7 cellular contexts compared by ENCODE assay signal in the genomic region with DNA sequence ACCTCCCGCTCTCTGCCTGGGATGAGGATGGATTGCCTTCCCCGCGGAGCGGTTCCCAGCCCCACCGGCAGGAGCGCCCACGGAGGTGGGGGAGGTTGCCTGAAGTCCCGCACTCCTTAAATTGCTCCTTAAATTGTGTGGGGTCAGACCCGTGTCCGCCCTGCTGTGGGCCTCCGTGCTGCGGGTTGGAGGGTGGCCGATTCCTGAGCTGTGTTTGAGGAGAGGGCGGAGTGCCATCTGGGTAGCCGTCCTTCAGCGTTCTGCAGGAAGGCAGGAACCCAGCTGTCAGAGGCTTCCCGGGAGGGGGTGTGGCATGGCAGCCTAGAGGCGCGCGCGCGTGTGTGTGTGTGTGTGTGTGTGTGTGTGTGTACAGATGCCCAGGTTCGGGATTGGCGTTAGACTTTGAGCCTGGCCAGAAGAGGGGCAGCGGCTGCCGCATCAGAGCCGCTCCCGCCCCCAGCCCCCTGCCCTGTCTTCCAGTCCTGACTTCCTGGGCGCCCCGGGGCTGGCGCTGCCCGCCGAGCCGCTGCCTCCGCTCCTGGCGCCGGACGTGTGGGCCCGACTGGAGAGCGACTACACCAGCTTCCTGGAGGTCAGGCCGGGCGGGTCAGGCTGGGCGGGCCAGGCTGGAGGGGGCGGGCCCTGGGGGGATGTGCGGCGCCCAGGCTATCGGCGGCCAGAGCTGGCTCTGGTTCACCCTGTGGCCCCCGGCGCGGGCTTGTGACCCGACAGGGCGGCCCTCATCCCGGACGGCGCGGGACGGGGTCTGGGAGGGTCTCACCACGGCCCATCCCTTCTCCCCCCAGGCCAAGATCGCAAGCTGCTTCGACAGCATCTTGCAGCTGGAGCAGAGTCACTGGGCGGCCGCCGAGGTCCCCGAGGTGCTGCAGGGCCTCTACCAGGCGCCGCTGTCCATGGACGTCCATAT. TPM values are rescaled to one million over a fixed set of nuclear protein-coding genes. Genes with fewer than 3 reads are reported as not detected.
A peak's percentile ranks its signal among the peaks of the same experiment; 100 is the strongest.
DNase-seq lines count a peak whose midpoint lies in the region; ATAC-seq and TF ChIP-seq lines count a peak whose summit lies in the region.

No MANE protein-coding gene starts in this region.

- no peak overlapping the region for H4K8ac ChIP-seq in mesendoderm (ENCODE audit: low read depth, low read length)

- no peaks in the 10 kb centered on the region for H3K79me1 ChIP-seq in mesendoderm (ENCODE audit: low read length)

- DNase-seq in GM23338 (ENCODE audit: low spot score) (peak; percentile 55), NCI-H2196 treated with DMSO at 0.1 percent for 48 hours (lab: John Stamatoyannopoulos, UW; ENCODE audit: unreplicated experiment) (peak; percentile 64), breast epithelium (ENCODE audit: low spot score in 2 of 2) (no peak), mesendoderm (no peak), T-helper 9 cell (no peak)
- no peak for DNase-seq in CD8-positive, alpha-beta memory T cell

- H3K4me3 Mint-ChIP-seq in GM23338, result peak overlapping the region; percentile 57
- peak overlapping the region in 1 of 7 donors; percentile 68 for H3K4me3 Mint-ChIP-seq in CD8-positive, alpha-beta memory T cell

- no peak overlapping the region for H2BK120ac ChIP-seq in mesendoderm (ENCODE audit: low read depth, low read length)

- H3K23ac ChIP-seq in mesendoderm (ENCODE audit: low read length), result no peak overlapping the region

- no peak overlapping the region for H2AK5ac ChIP-seq in mesendoderm (ENCODE audit: low read length)

- no peaks in the 10 kb centered on the region for H3K9me2 ChIP-seq in GM23338 (ENCODE audit: insufficient read depth)

- no peak overlapping the region for H4K5ac ChIP-seq in mesendoderm (ENCODE audit: low read length)

- H3K36me3 Mint-ChIP-seq in GM23338 (ENCODE audit: low read depth), result no peaks in the 10 kb centered on the region
- H3K36me3 Mint-ChIP-seq in CD8-positive, alpha-beta memory T cell, result peaks cover 0 to 1% (median 0%) of the 10 kb centered on the region in 3 donors

- H3K27ac Mint-ChIP-seq in GM23338, result no peak overlapping the region
- no peak overlapping the region for H3K27ac Mint-ChIP-seq in CD8-positive, alpha-beta memory T cell

- intact Hi-C loops in breast epithelium (cut with DNase I; ENCODE audit: low total_unique reads), result loop anchor here (10.0 kb wide), 1 partner anchor 191 kb away; no protein-coding TSS in a partner anchor

- H3K4me1 ChIP-seq in GM23338 (ENCODE audit: insufficient read depth), result peaks cover 14% of the 10 kb centered on the region
- peaks cover 4 to 6% of the 10 kb centered on the region in 2 donors for H3K4me1 ChIP-seq in breast epithelium
- H3K4me1 ChIP-seq in mesendoderm (ENCODE audit: control insufficient read depth, low read depth, low read length), result peaks cover 5% of the 10 kb centered on the region
- peaks cover 5% of the 10 kb centered on the region for H3K4me1 ChIP-seq in CD8-positive, alpha-beta memory T cell (ENCODE audit: insufficient read depth, low read length)

- H3K27me3 ChIP-seq in GM23338 (ENCODE audit: insufficient read depth), result peaks cover 53% of the 10 kb centered on the region
- peaks cover 15 to 33% of the 10 kb centered on the region in 2 donors for H3K27me3 ChIP-seq in breast epithelium
- H3K27me3 ChIP-seq in mesendoderm (ENCODE audit: insufficient read depth, low read length, poor library complexity), result peaks cover 8% of the 10 kb centered on the region
- H3K27me3 ChIP-seq in CD8-positive, alpha-beta memory T cell (ENCODE audit: insufficient read depth, low read length, poor library complexity, severe bottlenecking), result peaks cover 10% of the 10 kb centered on the region

- no peak for TF ChIP-seq POLR2A in breast epithelium (IDR thresholded peaks at IDR 0.05)

- H3K36me3 ChIP-seq in GM23338 (ENCODE audit: insufficient read depth) (no peaks in the 10 kb centered on the region), breast epithelium (no peaks in the 10 kb centered on the region), mesendoderm (ENCODE audit: control insufficient read depth, insufficient read depth, low read length) (no peaks in the 10 kb centered on the region)
- no peaks in the 10 kb centered on the region for H3K36me3 ChIP-seq in CD8-positive, alpha-beta memory T cell (ENCODE audit: insufficient read depth, low read length)

- ATAC-seq in GM23338 (peak; percentile 7), GM19324 (IDR thresholded peaks at IDR 0.05; ENCODE audit: low FRiP score, unreplicated experiment) (no peak)

- H3K4ac ChIP-seq in mesendoderm (ENCODE audit: low read depth, low read length), result no peak overlapping the region

- 0 out of 2 replicates have a peak overlapping the region, but pooled peaks have one; percentile 59 for H2AFZ ChIP-seq in GM23338

- H3K79me2 ChIP-seq in GM23338 (replicated peaks; ENCODE audit: insufficient read depth) (no peaks in the 10 kb centered on the region), mesendoderm (ENCODE audit: control insufficient read depth, insufficient read depth, low read length) (no peaks in the 10 kb centered on the region)

- no peak for TF ChIP-seq CTCF in GM23338 (conservative IDR thresholded peaks at IDR 0.05; ENCODE audit: low read depth in 2 of 2)
- peak in 2 of 3 donors; percentile 16 to 24 for TF ChIP-seq CTCF in breast epithelium (IDR thresholded peaks at IDR 0.05)

- H3K9ac ChIP-seq in mesendoderm (ENCODE audit: low read length), result no peak overlapping the region

- H2BK5ac ChIP-seq in mesendoderm (ENCODE audit: low read length), result no peak overlapping the region

- H2BK15ac ChIP-seq in mesendoderm (replicated peaks; ENCODE audit: low read depth), result no peak overlapping the region

- peak overlapping the region; percentile 15 for H3K56ac ChIP-seq in mesendoderm (ENCODE audit: low read length)

- no CpG with 5 or more reads among the region's 68 CpGs for WGBS in mesendoderm (ENCODE audit: extremely low coverage, insufficient coverage, low lambda C conversion rate)

- CTCF ChIA-PET in CD8-positive, alpha-beta memory T cell (lab: Charles Lee), result interaction anchor here (0.9 to 4.3 kb wide), 10 partner anchors 8 to 409 kb away, joined by 3 to 28 read pairs (median 8); a partner anchor contains a TSS

- H3K4me2 ChIP-seq in GM23338, result peak overlapping the region; percentile 77
- no peak overlapping the region for H3K4me2 ChIP-seq in mesendoderm (ENCODE audit: low read length)

- H4K20me1 ChIP-seq in GM23338 (replicated peaks; ENCODE audit: insufficient read depth), result 0 out of 2 replicates have a peak, but pooled peaks cover 3% of the 10 kb centered on the region

- H3K27ac ChIP-seq in GM23338 (ENCODE audit: low read depth) (no peak overlapping the region), breast epithelium (no peak overlapping the region), mesendoderm (ENCODE audit: low read depth, low read length) (no peak overlapping the region)
- H3K27ac ChIP-seq in CD8-positive, alpha-beta memory T cell (ENCODE audit: low read depth, low read length), result no peak overlapping the region

- peaks cover 64% of the 10 kb centered on the region for H3K27me3 Mint-ChIP-seq in GM23338 (ENCODE audit: insufficient read depth, low read depth, poor library complexity)
- peaks cover 16 to 25% of the 10 kb centered on the region in 2 donors for H3K27me3 Mint-ChIP-seq in CD8-positive, alpha-beta memory T cell

- 0 out of 2 replicates have a peak, but pooled peaks cover 5% of the 10 kb centered on the region for H3F3A ChIP-seq in GM23338 (replicated peaks; ENCODE audit: low read depth)

- H3K9me3 ChIP-seq in breast epithelium, result no peaks in the 10 kb centered on the region
- no peaks in the 10 kb centered on the region for H3K9me3 ChIP-seq in CD8-positive, alpha-beta memory T cell (ENCODE audit: low read length)

- no peak overlapping the region for H3K18ac ChIP-seq in mesendoderm (ENCODE audit: low read length)

- POLR2A ChIA-PET in CD8-positive, alpha-beta memory T cell (lab: Charles Lee), result no interaction called here

- peaks cover 15% of the 10 kb centered on the region; the same call in 2 of the 3 replicates for H3K4me1 Mint-ChIP-seq in GM23338
- H3K4me1 Mint-ChIP-seq in CD8-positive, alpha-beta memory T cell, result peaks cover 0 to 12% (median 5%) of the 10 kb centered on the region in 3 donors

- H3K4me3 ChIP-seq in GM23338 (peak overlapping the region; percentile 51; the same call in 1 of the 2 replicates), breast epithelium (peak overlapping the region; percentile 18 to 55 (median 26)), mesendoderm (ENCODE audit: low read length) (no peak overlapping the region)
- no peak overlapping the region for H3K4me3 ChIP-seq in CD8-positive, alpha-beta memory T cell (ENCODE audit: low read length)

- no peaks in the 10 kb centered on the region; the same call in 2 of the 3 replicates for H3K9me3 Mint-ChIP-seq in GM23338
- H3K9me3 Mint-ChIP-seq in CD8-positive, alpha-beta memory T cell, result no peaks in the 10 kb centered on the region

TF ChIP-seq in GM23338, 12 proteins besides CTCF, POLR2A, EP300 and RAD21 (continues in another document):
- TF ChIP-seq EZH2 (IDR thresholded peaks at IDR 0.05; ENCODE audit: low read depth, unreplicated experiment) (no peak), ZNF331 (CRISPR knock-in tag; IDR thresholded peaks at IDR 0.05; ENCODE audit: low read depth) (no peak)

RNA-seq across cellular contexts. Expression of a gene that starts 9.2 kb away (rescaled TPM):
- total RNA-seq in GM23338 (2014; rRNA removed; shearing (Covaris generic)), result not detected in 2 replicates
- polyA plus RNA-seq in GM23338 (2016; fragmentation: Nextera tagmentation; extraction: Ambion mirVana), result not detected in 2 replicates
- 1 to 10 TPM in 1 of 3 donors, under 1 TPM in 1, not detected in 1; 0.66 to 1.0 TPM for total RNA-seq in breast epithelium
- polyA plus RNA-seq in mesendoderm (2013, experiment 1 of 2), result 0.10 TPM
- not detected for polyA plus RNA-seq in mesendoderm (2013, experiment 2 of 2)
- total RNA-seq in CD8-positive, alpha-beta memory T cell, result not detected
- not detected for polyA plus RNA-seq in CD8-positive, alpha-beta memory T cell

RNA-seq across cellular contexts. Expression of a gene that starts 19.5 kb away (rescaled TPM):
- 9.8 and 14.1 TPM in 2 replicates for total RNA-seq in GM23338 (2014; rRNA removed; shearing (Covaris generic))
- 9.9 and 10.1 TPM in 2 replicates for polyA plus RNA-seq in GM23338 (2016; fragmentation: Nextera tagmentation; extraction: Ambion mirVana)
- 10 to 100 TPM; 43.6 to 76.5 (median 60.0) TPM for total RNA-seq in breast epithelium
- polyA plus RNA-seq in mesendoderm (2013, experiment 1 of 2), result 30.9 TPM
- polyA plus RNA-seq in mesendoderm (2013, experiment 2 of 2), result 29.3 TPM
- total RNA-seq in CD8-positive, alpha-beta memory T cell, result 1 to 10 TPM in 1 of 2 experiments, under 1 TPM in 1; 0.70 to 1.4 TPM
- not detected for polyA plus RNA-seq in CD8-positive, alpha-beta memory T cell

RNA-seq across cellular contexts. Expression of a gene that starts 19.7 kb away (rescaled TPM):
- not detected in 2 replicates for total RNA-seq in GM23338 (2014; rRNA removed; shearing (Covaris generic))
- not detected in 2 replicates for polyA plus RNA-seq in GM23338 (2016; fragmentation: Nextera tagmentation; extraction: Ambion mirVana)
- not detected for total RNA-seq in breast epithelium
- polyA plus RNA-seq in mesendoderm (2013, experiment 1 of 2), result not detected
- polyA plus RNA-seq in mesendoderm (2013, experiment 2 of 2), result not detected
- total RNA-seq in CD8-positive, alpha-beta memory T cell, result not detected
- not detected for polyA plus RNA-seq in CD8-positive, alpha-beta memory T cell

RNA-seq across cellular contexts. Expression of a gene that starts 46.4 kb away (rescaled TPM):
- total RNA-seq in GM23338 (2014; rRNA removed; shearing (Covaris generic)), result 97.4 and 127 TPM in 2 replicates
- polyA plus RNA-seq in GM23338 (2016; fragmentation: Nextera tagmentation; extraction: Ambion mirVana), result 12.3 and 13.5 TPM in 2 replicates
- total RNA-seq in breast epithelium, result 100 to 1,000 TPM in 1 of 3 donors, 10 to 100 TPM in 2; 64.0 to 110 (median 98.0) TPM
- polyA plus RNA-seq in mesendoderm (2013, experiment 1 of 2), result 49.9 TPM
- 48.4 TPM for polyA plus RNA-seq in mesendoderm (2013, experiment 2 of 2)
- total RNA-seq in CD8-positive, alpha-beta memory T cell, result 1 to 10 TPM; 1.6 to 2.9 TPM
- 0.32 TPM for polyA plus RNA-seq in CD8-positive, alpha-beta memory T cell

Comparison
In these comparisons a context has a peak if more than half of its experiments do, and no peak if none do; other contexts are left out.
1. DNase-seq: peak in GM23338 (single experiment) and NCI-H2196 treated with DMSO at 0.1 percent for 48 hours (single experiment); none in breast epithelium (0 of 2), mesendoderm (single experiment), CD8-positive, alpha-beta memory T cell (0 of 5) and T-helper 9 cell (single experiment).
2. H3K4me3 ChIP-seq: peak in GM23338 (single experiment) and breast epithelium (3 of 3); none in mesendoderm (single experiment) and CD8-positive, alpha-beta memory T cell (single experiment).
3. CTCF ChIP-seq: peak in breast epithelium (2 of 3); none in GM23338 (0 of 2).